In genomic region chr5:34043099-34043876, GRCh38 we compare ENCODE assay signal across 11 cellular contexts. TPM values are rescaled to one million over a fixed set of nuclear protein-coding genes. Genes with fewer than 3 reads are reported as not detected.
DNase-seq lines count a peak whose midpoint lies in the region; ATAC-seq and TF ChIP-seq lines count a peak whose summit lies in the region.
"Had no signal": no experiment of that assay in that cellular context is flagged by ENCODE, and none has a peak within 500 bp of the region (broad histone marks: within the 10 kb centered on the region; RNA-seq: fewer than 3 reads in every experiment).

Gene C1QTNF3, minus strand, starts transcription at chr5:34043213. Its CDS starts 88 bp downstream, at chr5:34043125.

- intact Hi-C loops in mucosa of descending colon (cut with DNase I, micrococcal nuclease), result no loop called here

- TF ChIP-seq CTCF in mucosa of descending colon (IDR thresholded peaks at IDR 0.05), result no peak

- no peaks in the 10 kb centered on the region for H3K36me3 ChIP-seq in mucosa of descending colon (ENCODE audit: low read depth)
- H3K36me3 ChIP-seq: brain microvascular endothelial cell had no signal

- ATAC-seq in mucosa of descending colon (peak; percentile 9), GM18520 (IDR thresholded peaks at IDR 0.05; ENCODE audit: unreplicated experiment) (no peak), GM18517 (IDR thresholded peaks at IDR 0.05; ENCODE audit: unreplicated experiment) (no peak)
- ATAC-seq: SK-N-SH treated with all-trans-retinoic acid at 6 μM for 48 hours had no signal

- no peaks in the 10 kb centered on the region for H3K9me3 ChIP-seq in mucosa of descending colon

- no peak within 1 kb of the TSS for H3K4me3 ChIP-seq in mucosa of descending colon

- DNase-seq in NCI-H446 (lab: John Stamatoyannopoulos, UW), result peak; percentile 87 to 91
- DNase-seq in dermis blood vessel endothelial cell, result peak; percentile 16
- no peak for DNase-seq in mucosa of descending colon
- DNase-seq in superior temporal gyrus (ENCODE audit: extremely low spot score), result peak; percentile 56
- DNase-seq in activated T-cell treated with anti-CD3 and anti-CD28 coated beads, Interleukin-2, amount 50 U/mL, for 48 hours, result no peak
- DNase-seq: brain microvascular endothelial cell, DMS53, NCI-H345 had no signal

- no peaks in the 10 kb centered on the region for H3K4me1 ChIP-seq in mucosa of descending colon (ENCODE audit: low read depth)

RNA-seq across cellular contexts. Expression of gene C1QTNF3, which starts in this region (rescaled TPM):
- total RNA-seq in dermis blood vessel endothelial cell (under 0.01 and 0.51 TPM in 2 replicates), mucosa of descending colon (1 to 10 TPM; 5.3 to 10.0 (median 6.1) TPM)

Comparison
In these comparisons a context has a peak if more than half of its experiments do, and no peak if none do; other contexts are left out.
1. Peak in DNase-seq in dermis blood vessel endothelial cell; RNA of the gene not detected or under 1 TPM.
2. DNase-seq: peak in NCI-H446 (2 of 2) and superior temporal gyrus (single experiment); none in mucosa of descending colon (0 of 3) and activated T-cell treated with anti-CD3 and anti-CD28 coated beads, Interleukin-2, amount 50 U/mL, for 48 hours (0 of 2).